ENCODE assay signal across 8 cellular contexts in genomic region chr12:95789126-95790024, GRCh38. TPM values are rescaled to one million over a fixed set of nuclear protein-coding genes. Genes with fewer than 3 reads are reported as not detected.
DNase-seq lines count a peak whose midpoint lies in the region; ATAC-seq and TF ChIP-seq lines count a peak whose summit lies in the region.

No MANE protein-coding gene starts in this region.

- in situ Hi-C loops in GM23248 (cut with MboI): no loop called here

- peak overlapping the region; percentile 80 for H3K4me3 ChIP-seq in GM23248
- H3K4me3 ChIP-seq in PC-9: peak overlapping the region; percentile 93
- H3K4me3 ChIP-seq in mucosa of descending colon: peak overlapping the region; percentile 56

- H3K4me3 Mint-ChIP-seq in effector memory CD8-positive, alpha-beta T cell: peak overlapping the region; percentile 72 to 93

- H3K27ac ChIP-seq in GM23248 (no peak overlapping the region), PC-9 (peak overlapping the region; percentile 96)

- BruUV-seq in PC-9 (replicated peaks; lab: Mats Ljungman, UMichigan): TSS peak; percentile 47

- H3K4me1 Mint-ChIP-seq in effector memory CD8-positive, alpha-beta T cell (ENCODE audit: low read depth in 2 of 2): peaks cover 0 to 14% of the 10 kb centered on the region in 2 donors

- H4K20me1 ChIP-seq in GM23248 (ENCODE audit: insufficient read depth) (no peaks in the 10 kb centered on the region), PC-9 (ENCODE audit: insufficient read depth) (no peaks in the 10 kb centered on the region)

- H3F3A ChIP-seq in GM23248 (ENCODE audit: insufficient read depth): peaks cover 2% of the 10 kb centered on the region
- H3F3A ChIP-seq in PC-9 (ENCODE audit: insufficient read depth, low read depth): peaks cover 24% of the 10 kb centered on the region; the same call in 1 of the 2 replicates

- 21 to 22% methylated on average over 36 to 39 of the region's 39 CpGs for WGBS in GM23248 (ENCODE audit: low coverage in 1 of 2, low lambda C conversion rate in 2 of 2, missing lambda C conversion rate in 2 of 2), 2 experiments

- H3K9me3 ChIP-seq in GM23248 (ENCODE audit: low read depth) (no peaks in the 10 kb centered on the region), PC-9 (ENCODE audit: insufficient read depth, low read depth) (no peaks in the 10 kb centered on the region), mucosa of descending colon (no peaks in the 10 kb centered on the region)

- H3K9me2 ChIP-seq in GM23248 (ENCODE audit: insufficient read depth) (no peaks in the 10 kb centered on the region), PC-9 (ENCODE audit: insufficient read depth) (no peaks in the 10 kb centered on the region)

- peaks cover 25 to 52% of the 10 kb centered on the region in 2 donors for H3K27me3 Mint-ChIP-seq in effector memory CD8-positive, alpha-beta T cell

- H2AFZ ChIP-seq in GM23248: peak overlapping the region; percentile 69
- H2AFZ ChIP-seq in PC-9: no peak overlapping the region

- peaks cover 24% of the 10 kb centered on the region for H3K27me3 ChIP-seq in GM23248 (replicated peaks; ENCODE audit: insufficient read depth)
- no peaks in the 10 kb centered on the region for H3K27me3 ChIP-seq in PC-9 (ENCODE audit: insufficient read depth, low read depth)

- H3K4me2 ChIP-seq in GM23248 (ENCODE audit: unreplicated experiment) (peak overlapping the region; percentile 68), PC-9 (peak overlapping the region; percentile 97)

- peak overlapping the region; percentile 88 for H3K9ac ChIP-seq in GM23248

- DNase-seq in GM23248 (peak; percentile 33), PC-9 (peak; percentile 46 to 62), mucosa of descending colon (peak; percentile 50 to 60 (median 57)), inferior parietal cortex (ENCODE audit: extremely low spot score) (no peak), NCI-H1694 (lab: John Stamatoyannopoulos, UW) (no peak), NOMO-1 (lab: John Stamatoyannopoulos, UW; ENCODE audit: unreplicated experiment in 2 of 2) (no peak)
- DNase-seq in effector memory CD8-positive, alpha-beta T cell: no peak
- no peak for DNase-seq in activated effector memory CD4-positive, alpha-beta T cell treated with Interleukin-2 at 50 U/mL for 16 hours

- no peaks in the 10 kb centered on the region for H3K9me3 Mint-ChIP-seq in effector memory CD8-positive, alpha-beta T cell

- CTCF ChIA-PET in PC-9 (lab: Charles Lee): interaction anchor here (0.6 to 0.8 kb wide), 3 partner anchors 26 to 48 kb away, joined by 3 to 4 read pairs (median 3); no protein-coding TSS in a partner anchor

- peak overlapping the region in 1 of 2 donors; percentile 96 for H3K27ac Mint-ChIP-seq in effector memory CD8-positive, alpha-beta T cell

- no peak for ATAC-seq in effector memory CD8-positive, alpha-beta T cell (replicated peaks)
- ATAC-seq in mucosa of descending colon: peak; percentile 63

- POLR2A ChIA-PET in PC-9 (lab: Charles Lee; ENCODE audit: unreplicated experiment): interaction anchor here (0.5 to 0.7 kb wide), 2 partner anchors 36 to 57 kb away, joined by 4 to 5 read pairs; no protein-coding TSS in a partner anchor

- H3K4me1 ChIP-seq in GM23248 (ENCODE audit: insufficient read depth) (peaks cover 21% of the 10 kb centered on the region), PC-9 (replicated peaks; ENCODE audit: insufficient read depth) (peaks cover 71% of the 10 kb centered on the region), mucosa of descending colon (ENCODE audit: low read depth) (no peaks in the 10 kb centered on the region)

- H3K79me2 ChIP-seq in GM23248 (ENCODE audit: insufficient read depth) (no peaks in the 10 kb centered on the region; the same call in 1 of the 2 replicates), PC-9 (ENCODE audit: low read depth) (peaks cover 81% of the 10 kb centered on the region)

- H3K36me3 ChIP-seq in GM23248 (ENCODE audit: low read depth): no peaks in the 10 kb centered on the region; the same call in 1 of the 2 replicates
- peaks cover 27% of the 10 kb centered on the region for H3K36me3 ChIP-seq in PC-9 (ENCODE audit: low read depth)
- H3K36me3 ChIP-seq in mucosa of descending colon (ENCODE audit: low read depth): no peaks in the 10 kb centered on the region

- H3K36me3 Mint-ChIP-seq in effector memory CD8-positive, alpha-beta T cell (ENCODE audit: insufficient read depth): peaks cover 8% of the 10 kb centered on the region

- intact Hi-C loops in PC-9 (cut with micrococcal nuclease; ENCODE audit: unreplicated experiment) (loop anchor here (2.0 kb wide), 1 partner anchor 17 kb away; no protein-coding TSS in a partner anchor), mucosa of descending colon (cut with DNase I, micrococcal nuclease) (no loop called here)

- TF ChIP-seq CTCF in PC-9 (conservative IDR thresholded peaks at IDR 0.05) (no peak; the same call in 1 of the 2 replicates), mucosa of descending colon (IDR thresholded peaks at IDR 0.05) (no peak)

RNA-seq across cellular contexts. Expression of gene NTN4, which starts 1.2 kb away (rescaled TPM):
- total RNA-seq in GM23248 (2014; rRNA removed; shearing (Covaris generic)): 63.7 and 76.6 TPM in 2 replicates
- 35.2 and 36.9 TPM in 2 replicates for polyA plus RNA-seq in GM23248 (2016; fragmentation: Nextera tagmentation; extraction: Ambion mirVana)
- total RNA-seq in PC-9 (2021): 41.5 and 46.0 TPM in 2 replicates
- total RNA-seq in mucosa of descending colon: 10 to 100 TPM; 15.9 to 34.7 (median 19.8) TPM

Comparison
In these comparisons a context has a peak if more than half of its experiments do, and no peak if none do; other contexts are left out.
1. DNase-seq: peak in GM23248 (single experiment), PC-9 (2 of 2) and mucosa of descending colon (3 of 3); none in effector memory CD8-positive, alpha-beta T cell (0 of 3), activated effector memory CD4-positive, alpha-beta T cell treated with Interleukin-2 at 50 U/mL for 16 hours (single experiment), inferior parietal cortex (single experiment), NCI-H1694 (single experiment) and NOMO-1 (0 of 2).
2. Peak in every context shown above with its lines, with median percentiles within 50 percentile points of each other: H3K4me3 ChIP-seq.